18 cellular contexts compared by ENCODE assay signal in the genomic region with DNA sequence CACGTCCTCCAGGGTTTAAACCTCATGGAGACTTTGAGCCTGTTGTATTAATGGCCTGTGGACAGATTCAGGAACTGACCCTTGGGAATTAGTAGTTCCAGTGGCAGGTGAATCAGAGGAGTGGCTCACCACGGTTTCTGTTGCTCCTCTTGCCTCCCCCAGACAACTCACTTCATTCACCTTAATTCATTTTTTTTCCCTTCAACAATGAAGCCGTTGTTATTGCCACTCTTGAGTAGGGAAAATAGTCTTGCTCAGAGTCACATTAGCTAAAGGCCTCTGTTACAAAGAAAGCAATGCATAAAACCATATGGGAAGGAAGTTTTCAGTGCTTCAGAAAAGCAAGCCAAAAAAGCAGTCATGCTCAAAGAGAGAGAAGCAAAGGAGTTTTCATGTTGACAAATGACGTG. TPM values are rescaled to one million over a fixed set of nuclear protein-coding genes. Genes with fewer than 3 reads are reported as not detected.
A peak's percentile ranks its signal among the peaks of the same experiment; 100 is the strongest.
DNase-seq lines count a peak whose midpoint lies in the region; ATAC-seq and TF ChIP-seq lines count a peak whose summit lies in the region.
"Had no signal": no experiment of that assay in that cellular context is flagged by ENCODE, and none has a peak within 500 bp of the region (broad histone marks: within the 10 kb centered on the region; RNA-seq: fewer than 3 reads in every experiment).

No MANE protein-coding gene starts in this region.

- H3K4me3 ChIP-seq in GM23248 (no peak overlapping the region), RWPE2 (ENCODE audit: severe bottlenecking) (no peak overlapping the region), fibroblast of the aortic adventitia (ENCODE audit: low read depth, low read length) (no peak overlapping the region), sigmoid colon (no peak overlapping the region)
- H3K4me3 ChIP-seq: esophagus squamous epithelium, left lung, prostate gland had no signal

- H3K27ac ChIP-seq in GM23248: peak overlapping the region; percentile 41
- H3K27ac ChIP-seq in RWPE2 (ENCODE audit: poor library complexity, severe bottlenecking): peak overlapping the region; percentile 2
- H3K27ac ChIP-seq in sigmoid colon: peak overlapping the region; percentile 10 to 72 (median 50)
- H3K27ac ChIP-seq: left lung, prostate gland had no signal

- no peaks in the 10 kb centered on the region for H3K27me3 Mint-ChIP-seq in immature natural killer cell (ENCODE audit: low read depth in 3 of 3)
- H3K27me3 Mint-ChIP-seq: activated B cell treated with CpG ODN at 0.5 μM for 24 hours had no signal

- in situ Hi-C loops in GM23248 (cut with MboI): no loop called here

- intact Hi-C loops in sigmoid colon (cut with DNase I): no loop called here

- no peak overlapping the region for H3K27ac Mint-ChIP-seq in immature natural killer cell
- H3K27ac Mint-ChIP-seq: activated B cell treated with CpG ODN at 0.5 μM for 24 hours; activated CD8-positive, alpha-beta memory T cell treated with anti-CD3 and anti-CD28 coated beads, Interleukin-2, amount 10 ng/mL, durations not matched to agents 7 days and 5 days had no signal

- no peak overlapping the region for H3K4me3 Mint-ChIP-seq in immature natural killer cell
- H3K4me3 Mint-ChIP-seq: activated B cell treated with CpG ODN at 0.5 μM for 24 hours; activated CD8-positive, alpha-beta memory T cell treated with anti-CD3 and anti-CD28 coated beads, Interleukin-2, amount 10 ng/mL, durations not matched to agents 7 days and 5 days had no signal

- H3K4me1 Mint-ChIP-seq in immature natural killer cell: peaks cover 0 to 5% of the 10 kb centered on the region in 2 donors
- H3K4me1 Mint-ChIP-seq: activated B cell treated with CpG ODN at 0.5 μM for 24 hours; activated CD8-positive, alpha-beta memory T cell treated with anti-CD3 and anti-CD28 coated beads, Interleukin-2, amount 10 ng/mL, durations not matched to agents 7 days and 5 days had no signal

- no peaks in the 10 kb centered on the region for H3K27me3 ChIP-seq in GM23248 (replicated peaks; ENCODE audit: insufficient read depth)
- H3K27me3 ChIP-seq in RWPE2 (ENCODE audit: insufficient read depth, poor library complexity, severe bottlenecking): no peaks in the 10 kb centered on the region
- no peaks in the 10 kb centered on the region for H3K27me3 ChIP-seq in sigmoid colon
- H3K27me3 ChIP-seq: esophagus squamous epithelium, left lung had no signal

- no peak for TF ChIP-seq EP300 in sigmoid colon (IDR thresholded peaks at IDR 0.05)

- TF ChIP-seq POLR2A in sigmoid colon (IDR thresholded peaks at IDR 0.05): no peak

- 35 to 45% methylated on average over 4 of the region's 4 CpGs for WGBS in GM23248 (ENCODE audit: low coverage in 1 of 2, low lambda C conversion rate in 2 of 2, missing lambda C conversion rate in 2 of 2), 2 experiments
- 40 to 67% methylated on average over 4 of the region's 4 CpGs for WGBS in sigmoid colon, 2 donors

- H3K36me3 Mint-ChIP-seq in immature natural killer cell: no peaks in the 10 kb centered on the region
- H3K36me3 Mint-ChIP-seq: activated CD8-positive, alpha-beta memory T cell treated with anti-CD3 and anti-CD28 coated beads, Interleukin-2, amount 10 ng/mL, durations not matched to agents 7 days and 5 days had no signal

- peaks cover 61% of the 10 kb centered on the region for H3F3A ChIP-seq in GM23248 (ENCODE audit: insufficient read depth)

- TF ChIP-seq CTCF in RWPE2 (IDR thresholded peaks at IDR 0.05; ENCODE audit: poor library complexity, severe bottlenecking) (no peak), fibroblast of the aortic adventitia (IDR thresholded peaks at IDR 0.05; ENCODE audit: insufficient read depth, low read length) (no peak), sigmoid colon (IDR thresholded peaks at IDR 0.05) (no peak)

- no peaks in the 10 kb centered on the region for H3K9me3 Mint-ChIP-seq in immature natural killer cell
- H3K9me3 Mint-ChIP-seq: activated B cell treated with CpG ODN at 0.5 μM for 24 hours had no signal

- H2AFZ ChIP-seq in GM23248: no peak overlapping the region

- peak overlapping the region; percentile 20 for H3K4me2 ChIP-seq in GM23248 (ENCODE audit: unreplicated experiment)

- H3K36me3 ChIP-seq in GM23248 (ENCODE audit: low read depth) (no peaks in the 10 kb centered on the region), RWPE2 (ENCODE audit: low read depth) (peaks cover 10% of the 10 kb centered on the region), sigmoid colon (no peaks in the 10 kb centered on the region)
- H3K36me3 ChIP-seq: esophagus squamous epithelium, left lung, prostate gland had no signal

- ATAC-seq in RWPE2 (ENCODE audit: low read depth) (no peak), HG03457 (IDR thresholded peaks at IDR 0.05; ENCODE audit: unreplicated experiment) (no peak)
- ATAC-seq: activated CD8-positive, alpha-beta memory T cell treated with anti-CD3 and anti-CD28 coated beads, Interleukin-2, amount 10 ng/mL, durations not matched to agents 7 days and 5 days; left lung had no signal

- no peak overlapping the region for H3K9ac ChIP-seq in GM23248

- H3K9me3 ChIP-seq in GM23248 (ENCODE audit: low read depth) (no peaks in the 10 kb centered on the region), RWPE2 (ENCODE audit: severe bottlenecking) (no peaks in the 10 kb centered on the region), sigmoid colon (no peaks in the 10 kb centered on the region)
- H3K9me3 ChIP-seq: esophagus squamous epithelium, left lung, prostate gland had no signal

- 0 out of 2 replicates have a peak, but pooled peaks cover 6% of the 10 kb centered on the region for H4K20me1 ChIP-seq in GM23248 (ENCODE audit: insufficient read depth)

- H3K4me1 ChIP-seq in GM23248 (ENCODE audit: insufficient read depth) (peaks cover 81% of the 10 kb centered on the region), RWPE2 (ENCODE audit: insufficient read depth, poor library complexity, severe bottlenecking) (peaks cover 65% of the 10 kb centered on the region), sigmoid colon (peaks cover 0 to 92% (median 90%) of the 10 kb centered on the region in 4 donors)

- DNase-seq in GM23248 (peak; percentile 57), RWPE2 (ENCODE audit: low spot score) (no peak), fibroblast of the aortic adventitia (ENCODE audit: low read depth) (peak; percentile 45), sigmoid colon (no peak), NCI-H2227 (lab: John Stamatoyannopoulos, UW; ENCODE audit: unreplicated experiment) (no peak), immature natural killer cell (no peak)
- DNase-seq in activated CD4-positive, alpha-beta T cell treated with anti-CD3 and anti-CD28 coated beads, Interleukin-2, amount 50 U/mL, for 4 hours: no peak
- DNase-seq: activated B cell treated with CpG ODN at 0.5 μM for 24 hours; activated CD8-positive, alpha-beta memory T cell treated with anti-CD3 and anti-CD28 coated beads, Interleukin-2, amount 10 ng/mL, durations not matched to agents 7 days and 5 days; activated gamma-delta T cell treated with Interleukin-2 at 50 U/mL for 16 hours; anterior cingulate cortex; DMS 273 treated with DMSO at 0.1 percent for 48 hours; esophagus squamous epithelium; left lung; NCI-H1694 treated with DMSO at 0.1 percent for 48 hours; NCI-H510A treated with DMSO at 0.1 percent for 48 hours had no signal

- H3K79me2 ChIP-seq in GM23248 (ENCODE audit: insufficient read depth): peaks cover 82% of the 10 kb centered on the region

- no peaks in the 10 kb centered on the region for H3K9me2 ChIP-seq in GM23248 (ENCODE audit: insufficient read depth)

RNA-seq across cellular contexts. Expression of gene AMOTL1, which starts 22.6 kb away (rescaled TPM):
- total RNA-seq in GM23248 (2014; rRNA removed; shearing (Covaris generic)): 50.8 and 55.9 TPM in 2 replicates
- polyA plus RNA-seq in GM23248 (2016; fragmentation: Nextera tagmentation; extraction: Ambion mirVana) (21.8 and 22.3 TPM in 2 replicates), sigmoid colon (1 to 10 TPM in 2 of 3 donors, under 1 TPM in 1; 0.69 to 7.9 (median 1.8) TPM), immature natural killer cell (1 to 10 TPM in 1 of 3 donors, under 1 TPM in 1, not detected in 1; 0.14 to 1.7 TPM)
- total RNA-seq in fibroblast of the aortic adventitia (ENCODE audit: low replicate concordance) (29.4 and 64.7 TPM in 2 replicates), sigmoid colon (100 to 1,000 TPM in 3 of 4 donors, 10 to 100 TPM in 1; 96.3 to 161 (median 115) TPM)

Comparison
In these comparisons a context has a peak if more than half of its experiments do, and no peak if none do; other contexts are left out.
1. DNase-seq: peak in GM23248 (single experiment) and fibroblast of the aortic adventitia (single experiment); none in RWPE2 (single experiment), sigmoid colon (single experiment), NCI-H2227 (single experiment), immature natural killer cell (0 of 3) and activated CD4-positive, alpha-beta T cell treated with anti-CD3 and anti-CD28 coated beads, Interleukin-2, amount 50 U/mL, for 4 hours (0 of 2).
2. Peak in every context shown above with its lines, with median percentiles within 50 percentile points of each other: H3K27ac ChIP-seq.